ENCODE assay signal across 18 cellular contexts in genomic region chr6:118500130-118501015, GRCh38. TPM values are rescaled to one million over a fixed set of nuclear protein-coding genes. Genes with fewer than 3 reads are reported as not detected.
"Had no signal": no experiment of that assay in that cellular context is flagged by ENCODE, and none has a peak within 500 bp of the region (broad histone marks: within the 10 kb centered on the region; RNA-seq: fewer than 3 reads in every experiment).

No MANE protein-coding gene starts in this region.

- ATAC-seq: activated naive CD8-positive, alpha-beta T cell treated with anti-CD3 and anti-CD28 coated beads, Interleukin-2, amount 50 U/mL, for 24 hours; esophagus mucosa; naive thymus-derived CD8-positive, alpha-beta T cell; sciatic nerve had no signal

- H3K27me3 Mint-ChIP-seq: activated naive CD4-positive, alpha-beta T cell treated with anti-CD3 and anti-CD28 coated beads, Interleukin-2, amount 10 ng/mL, durations not matched to agents 7 days and 5 days; activated naive CD8-positive, alpha-beta T cell treated with anti-CD3 and anti-CD28 coated beads, Interleukin-2, amount 50 U/mL, for 24 hours; naive thymus-derived CD8-positive, alpha-beta T cell had no signal

- H3K4me1 Mint-ChIP-seq: activated naive CD4-positive, alpha-beta T cell treated with anti-CD3 and anti-CD28 coated beads, Interleukin-2, amount 10 ng/mL, durations not matched to agents 7 days and 5 days had no signal

- H3K27ac Mint-ChIP-seq: activated naive CD8-positive, alpha-beta T cell treated with anti-CD3 and anti-CD28 coated beads, Interleukin-2, amount 50 U/mL, for 24 hours had no signal

- H3K9me3 Mint-ChIP-seq: activated naive CD8-positive, alpha-beta T cell treated with anti-CD3 and anti-CD28 coated beads, Interleukin-2, amount 50 U/mL, for 24 hours had no signal

- H3K36me3 ChIP-seq: ascending aorta, ovary, thyroid gland had no signal

- H3K27ac ChIP-seq: ascending aorta, ovary, psoas muscle, thyroid gland, WERI-Rb-1 had no signal

- H3K9me3 ChIP-seq: ascending aorta, ovary, psoas muscle, thyroid gland had no signal

- H3K4me3 ChIP-seq: ascending aorta, ovary, psoas muscle, thyroid gland had no signal

- H3K4me3 Mint-ChIP-seq: activated naive CD4-positive, alpha-beta T cell treated with anti-CD3 and anti-CD28 coated beads, Interleukin-2, amount 10 ng/mL, durations not matched to agents 7 days and 5 days; activated naive CD8-positive, alpha-beta T cell treated with anti-CD3 and anti-CD28 coated beads, Interleukin-2, amount 50 U/mL, for 24 hours; naive thymus-derived CD8-positive, alpha-beta T cell had no signal

- H3K27me3 ChIP-seq: ascending aorta, ovary, thyroid gland had no signal

- H3K4me1 ChIP-seq: ascending aorta, thyroid gland had no signal

- DNase-seq: activated CD4-positive, alpha-beta T cell treated with anti-CD3 and anti-CD28 coated beads for 1 hour; activated CD8-positive, alpha-beta memory T cell treated with anti-CD3 and anti-CD28 coated beads for 24 hours; activated CD8-positive, alpha-beta memory T cell treated with anti-CD3 and anti-CD28 coated beads, Interleukin-2, amount 50 U/mL, for 48 hours; activated effector memory CD4-positive, alpha-beta T cell treated with Interleukin-2 at 50 U/mL for 16 hours; activated naive CD4-positive, alpha-beta T cell treated with anti-CD3 and anti-CD28 coated beads, Interleukin-2, amount 10 ng/mL, durations not matched to agents 7 days and 5 days; activated naive CD8-positive, alpha-beta T cell treated with anti-CD3 and anti-CD28 coated beads, Interleukin-2, amount 50 U/mL, for 24 hours; activated T-cell treated with anti-CD3 and anti-CD28 coated beads, Interleukin-2, amount 50 U/mL, for 48 hours; cortex of kidney; naive thymus-derived CD8-positive, alpha-beta T cell; ovary; psoas muscle; stimulated activated naive CD4-positive, alpha-beta T cell; thyroid gland; WERI-Rb-1 had no signal

RNA-seq across cellular contexts. Expression of gene PLN, which starts 47.7 kb away (rescaled TPM):
- total RNA-seq: naive thymus-derived CD8-positive, alpha-beta T cell; T-helper 2 cell treated with Interferon-gamma antibody and Interleukin-4, amounts not matched to agents 100 ng/mL and 5 ng/mL, for 36 hours had no signal
